In genomic region chr3:151556591-151556990, GRCh38 we compare ENCODE assay signal across 16 cellular contexts.
"Had no signal": no experiment of that assay in that cellular context is flagged by ENCODE, and none has a peak within 500 bp of the region (broad histone marks: within the 10 kb centered on the region; RNA-seq: fewer than 3 reads in every experiment).

No MANE protein-coding gene starts in this region.

- H3K4me1 Mint-ChIP-seq: activated B cell treated with CpG ODN at 0.5 μM for 24 hours; activated CD4-positive, alpha-beta T cell treated with anti-CD3 and anti-CD28 coated beads, Interleukin-2, amount 10 ng/mL, durations not matched to agents 24 days and 14 days; activated naive CD4-positive, alpha-beta T cell treated with anti-CD3 and anti-CD28 coated beads, Interleukin-2, amount 10 ng/mL, durations not matched to agents 7 days and 5 days had no signal

- H3K9me3 Mint-ChIP-seq: activated B cell treated with CpG ODN at 0.5 μM for 24 hours; activated CD4-positive, alpha-beta T cell treated with anti-CD3 and anti-CD28 coated beads, Interleukin-2, amount 10 ng/mL, durations not matched to agents 24 days and 14 days; activated naive CD4-positive, alpha-beta T cell treated with anti-CD3 and anti-CD28 coated beads, Interleukin-2, amount 10 ng/mL, durations not matched to agents 7 days and 5 days; activated T-helper 2 cell treated with anti-CD3 and anti-CD28 coated beads, Interferon-gamma antibody, Interleukin-2, Interleukin-4, amounts not matched to agents 10 μg/mL and 5 μg/mL and 100 μg/mL, durations not matched to agents 14 hours and 24 hours and 36 hours had no signal

- H3K27me3 Mint-ChIP-seq: activated B cell treated with CpG ODN at 0.5 μM for 24 hours; activated naive CD4-positive, alpha-beta T cell treated with anti-CD3 and anti-CD28 coated beads, Interleukin-2, amount 10 ng/mL, durations not matched to agents 7 days and 5 days had no signal

- H3K36me3 ChIP-seq: ovary, stomach, thoracic aorta had no signal

- H3K36me3 Mint-ChIP-seq: activated naive CD4-positive, alpha-beta T cell treated with anti-CD3 and anti-CD28 coated beads, Interleukin-2, amount 10 ng/mL, durations not matched to agents 7 days and 5 days had no signal

- H3K27ac ChIP-seq: coronary artery, ovary, skin epidermis, stomach, thoracic aorta had no signal

- DNase-seq: activated B cell treated with CpG ODN at 0.5 μM for 24 hours; activated CD4-positive, alpha-beta T cell treated with anti-CD3 and anti-CD28 coated beads, Interleukin-2, amount 10 ng/mL, durations not matched to agents 24 days and 14 days; activated naive CD4-positive, alpha-beta T cell treated with anti-CD3 and anti-CD28 coated beads, Interleukin-2, amount 10 ng/mL, durations not matched to agents 7 days and 5 days; activated T-cell treated with anti-CD3 and anti-CD28 coated beads for 4 hours; effector CD4-positive, alpha-beta T cell; hippocampal formation; left ventricle myocardium superior; mesenchymal stem cell; ovary; retina; stomach; T1000 had no signal

- H3K4me3 ChIP-seq: coronary artery, ovary, skin epidermis, stomach, thoracic aorta had no signal

- H3K27ac Mint-ChIP-seq: activated B cell treated with CpG ODN at 0.5 μM for 24 hours; activated CD4-positive, alpha-beta T cell treated with anti-CD3 and anti-CD28 coated beads, Interleukin-2, amount 10 ng/mL, durations not matched to agents 24 days and 14 days; activated naive CD4-positive, alpha-beta T cell treated with anti-CD3 and anti-CD28 coated beads, Interleukin-2, amount 10 ng/mL, durations not matched to agents 7 days and 5 days; activated T-helper 2 cell treated with anti-CD3 and anti-CD28 coated beads, Interferon-gamma antibody, Interleukin-2, Interleukin-4, amounts not matched to agents 10 μg/mL and 5 μg/mL and 100 μg/mL, durations not matched to agents 14 hours and 24 hours and 36 hours had no signal

- H3K9me3 ChIP-seq: ovary, stomach, thoracic aorta had no signal

- H3K27me3 ChIP-seq: ovary, stomach had no signal

- H3K4me3 Mint-ChIP-seq: activated B cell treated with CpG ODN at 0.5 μM for 24 hours; activated CD4-positive, alpha-beta T cell treated with anti-CD3 and anti-CD28 coated beads, Interleukin-2, amount 10 ng/mL, durations not matched to agents 24 days and 14 days; activated naive CD4-positive, alpha-beta T cell treated with anti-CD3 and anti-CD28 coated beads, Interleukin-2, amount 10 ng/mL, durations not matched to agents 7 days and 5 days had no signal
